Comparison of ENCODE assay signal across 24 cellular contexts in genomic region chr6:105978113-105978512, GRCh38.
DNase-seq lines count a peak whose midpoint lies in the region; ATAC-seq, FAIRE-seq and TF ChIP-seq lines count a peak whose summit lies in the region.
"Had no signal": no experiment of that assay in that cellular context is flagged by ENCODE, and none has a peak within 500 bp of the region (broad histone marks: within the 10 kb centered on the region; RNA-seq: fewer than 3 reads in every experiment).

No MANE protein-coding gene starts in this region.

- no peak for TF ChIP-seq RAD21 in A549 (conservative IDR thresholded peaks at IDR 0.05 in 1 of 2, IDR thresholded peaks at IDR 0.05 in 1 of 2)

- no peak for TF ChIP-seq CTCF in activated CD8-positive, alpha-beta T cell treated with anti-CD3 and anti-CD28 coated beads for 36 hours (IDR thresholded peaks at IDR 0.05)
- TF ChIP-seq CTCF in A549 (IDR thresholded peaks at IDR 0.05): no peak

- H3K4me2 ChIP-seq in A549 (no peak overlapping the region), Karpas-422 (ENCODE audit: low read depth, low read length, poor library complexity, severe bottlenecking) (peak overlapping the region; percentile 38)
- H3K4me2 ChIP-seq: GM23338 had no signal

- peak overlapping the region; percentile 6 for H3K27ac Mint-ChIP-seq in activated CD8-positive, alpha-beta T cell treated with anti-CD3 and anti-CD28 coated beads, Interleukin-2, amount 10 ng/mL, durations not matched to agents 7 days and 5 days
- no peak overlapping the region for H3K27ac Mint-ChIP-seq in activated CD8-positive, alpha-beta T cell treated with anti-CD3 and anti-CD28 coated beads for 36 hours
- H3K27ac Mint-ChIP-seq in dendritic cell treated with granulocyte-macrophage colony-stimulating factor and Interleukin-4, amounts not matched to agents 40 ng/mL and 50 ng/mL, for 4 days: peak overlapping the region; percentile 68
- H3K27ac Mint-ChIP-seq: CD4-positive, alpha-beta T cell; CD8-positive, alpha-beta memory T cell; GM23338; H9 had no signal

- no peaks in the 10 kb centered on the region for H3K9me2 ChIP-seq in Karpas-422 (replicated peaks; ENCODE audit: insufficient read depth, low read length)

- no peaks in the 10 kb centered on the region for H3K4me1 ChIP-seq in A549
- peaks cover 16% of the 10 kb centered on the region for H3K4me1 ChIP-seq in Karpas-422 (ENCODE audit: low read length)
- H3K4me1 ChIP-seq: BE2C had no signal

- peaks cover 49% of the 10 kb centered on the region for H3K4me1 Mint-ChIP-seq in activated CD8-positive, alpha-beta T cell treated with anti-CD3 and anti-CD28 coated beads, Interleukin-2, amount 10 ng/mL, durations not matched to agents 7 days and 5 days (ENCODE audit: low read depth)
- peaks cover 30% of the 10 kb centered on the region for H3K4me1 Mint-ChIP-seq in activated CD8-positive, alpha-beta T cell treated with anti-CD3 and anti-CD28 coated beads for 36 hours (ENCODE audit: low read depth)
- peaks cover 40% of the 10 kb centered on the region for H3K4me1 Mint-ChIP-seq in dendritic cell treated with granulocyte-macrophage colony-stimulating factor and Interleukin-4, amounts not matched to agents 40 ng/mL and 50 ng/mL, for 4 days (ENCODE audit: low read depth)

- peaks cover 22% of the 10 kb centered on the region for H3K36me3 Mint-ChIP-seq in activated CD8-positive, alpha-beta T cell treated with anti-CD3 and anti-CD28 coated beads, Interleukin-2, amount 10 ng/mL, durations not matched to agents 7 days and 5 days (ENCODE audit: low read depth)
- H3K36me3 Mint-ChIP-seq in activated CD8-positive, alpha-beta T cell treated with anti-CD3 and anti-CD28 coated beads for 36 hours (ENCODE audit: low read depth): peaks cover 3% of the 10 kb centered on the region
- H3K36me3 Mint-ChIP-seq in dendritic cell treated with granulocyte-macrophage colony-stimulating factor and Interleukin-4, amounts not matched to agents 40 ng/mL and 50 ng/mL, for 4 days (ENCODE audit: low read depth): peaks cover 19% of the 10 kb centered on the region

- no peaks in the 10 kb centered on the region for H3K36me3 ChIP-seq in Karpas-422 (ENCODE audit: insufficient read depth, low read length)
- H3K36me3 ChIP-seq: BE2C; BLaER1 treated with 17β-estradiol and CSF1 and Interleukin-3, amounts not matched to agents 10 nM and 100 nM had no signal

- POLR2A ChIA-PET in activated CD8-positive, alpha-beta T cell treated with anti-CD3 and anti-CD28 coated beads, Interleukin-2, amount 10 ng/mL, durations not matched to agents 7 days and 5 days (lab: Charles Lee): no interaction called here
- POLR2A ChIA-PET in activated CD8-positive, alpha-beta T cell treated with anti-CD3 and anti-CD28 coated beads for 36 hours (lab: Charles Lee): no interaction called here
- POLR2A ChIA-PET in A549 (lab: Yijun Ruan, JAX): no interaction called here

- H3K79me2 ChIP-seq in Karpas-422 (ENCODE audit: low read length): no peaks in the 10 kb centered on the region

- no peaks in the 10 kb centered on the region for H4K20me1 ChIP-seq in Karpas-422 (ENCODE audit: insufficient read depth, low read depth, low read length)
- H4K20me1 ChIP-seq: BLaER1 treated with 17β-estradiol and CSF1 and Interleukin-3, amounts not matched to agents 10 nM and 100 nM had no signal

- no peak overlapping the region for H3K4me3 Mint-ChIP-seq in activated CD8-positive, alpha-beta T cell treated with anti-CD3 and anti-CD28 coated beads, Interleukin-2, amount 10 ng/mL, durations not matched to agents 7 days and 5 days
- no peak overlapping the region for H3K4me3 Mint-ChIP-seq in activated CD8-positive, alpha-beta T cell treated with anti-CD3 and anti-CD28 coated beads for 36 hours
- H3K4me3 Mint-ChIP-seq in dendritic cell treated with granulocyte-macrophage colony-stimulating factor and Interleukin-4, amounts not matched to agents 40 ng/mL and 50 ng/mL, for 4 days: no peak overlapping the region
- H3K4me3 Mint-ChIP-seq: CD4-positive, alpha-beta T cell; CD8-positive, alpha-beta memory T cell; GM23338; H9 had no signal

- no peak for TF ChIP-seq EP300 in A549 (IDR thresholded peaks at IDR 0.05)

- 96% methylated on average over 3 of the region's 3 CpGs for WGBS in A549 (ENCODE audit: missing lambda C conversion rate)

- no peak overlapping the region for H3K27ac ChIP-seq in A549
- peak overlapping the region; percentile 42 for H3K27ac ChIP-seq in Karpas-422 (ENCODE audit: low read length)
- H3K27ac ChIP-seq: 22Rv1; BLaER1 treated with 17β-estradiol and CSF1 and Interleukin-3, amounts not matched to agents 10 nM and 100 nM had no signal

- peaks cover 16% of the 10 kb centered on the region for H3K9me3 Mint-ChIP-seq in activated CD8-positive, alpha-beta T cell treated with anti-CD3 and anti-CD28 coated beads, Interleukin-2, amount 10 ng/mL, durations not matched to agents 7 days and 5 days (ENCODE audit: insufficient read depth)
- H3K9me3 Mint-ChIP-seq in activated CD8-positive, alpha-beta T cell treated with anti-CD3 and anti-CD28 coated beads for 36 hours: peaks cover 5% of the 10 kb centered on the region
- H3K9me3 Mint-ChIP-seq in dendritic cell treated with granulocyte-macrophage colony-stimulating factor and Interleukin-4, amounts not matched to agents 40 ng/mL and 50 ng/mL, for 4 days: peaks cover 8% of the 10 kb centered on the region
- H3K9me3 Mint-ChIP-seq: GM23338 had no signal

- peaks cover 22% of the 10 kb centered on the region for H3K27me3 Mint-ChIP-seq in activated CD8-positive, alpha-beta T cell treated with anti-CD3 and anti-CD28 coated beads, Interleukin-2, amount 10 ng/mL, durations not matched to agents 7 days and 5 days (ENCODE audit: low read depth)
- peaks cover 34% of the 10 kb centered on the region for H3K27me3 Mint-ChIP-seq in activated CD8-positive, alpha-beta T cell treated with anti-CD3 and anti-CD28 coated beads for 36 hours
- peaks cover 12% of the 10 kb centered on the region for H3K27me3 Mint-ChIP-seq in dendritic cell treated with granulocyte-macrophage colony-stimulating factor and Interleukin-4, amounts not matched to agents 40 ng/mL and 50 ng/mL, for 4 days

- no peak for DNase-seq in activated CD8-positive, alpha-beta T cell treated with anti-CD3 and anti-CD28 coated beads, Interleukin-2, amount 10 ng/mL, durations not matched to agents 7 days and 5 days
- no peak for DNase-seq in activated CD8-positive, alpha-beta T cell treated with anti-CD3 and anti-CD28 coated beads for 36 hours
- DNase-seq in A549 (ENCODE audit: low read depth in 1 of 2, low spot score in 1 of 2) (no peak), Karpas-422 (no peak), inferior parietal cortex (ENCODE audit: extremely low spot score) (no peak)
- no peak for DNase-seq in stimulated activated CD4-positive, alpha-beta T cell treated with anti-CD3 and anti-CD28 coated beads, Interleukin-12 subunit alpha, Interleukin-12 subunit beta, amount 100 ng/mL, for 4 hours
- DNase-seq: ACHN; AML-193; BE2C; CD4-positive, alpha-beta T cell; CD8-positive, alpha-beta memory T cell; DMS 273 treated with DMSO at 0.1 percent for 48 hours; DMS79; EL; GDM1; H9 had no signal

- no peak overlapping the region for H3K9ac ChIP-seq in Karpas-422 (ENCODE audit: low read length)
- H3K9ac ChIP-seq: BLaER1 treated with 17β-estradiol and CSF1 and Interleukin-3, amounts not matched to agents 10 nM and 100 nM had no signal

- intact Hi-C loops in activated CD8-positive, alpha-beta T cell treated with anti-CD3 and anti-CD28 coated beads for 36 hours (cut with micrococcal nuclease): no loop called here
- intact Hi-C loops in dendritic cell treated with granulocyte-macrophage colony-stimulating factor and Interleukin-4, amounts not matched to agents 40 ng/mL and 50 ng/mL, for 4 days (cut with micrococcal nuclease): no loop called here

- H3K27me3 ChIP-seq in Karpas-422 (ENCODE audit: low read length): no peaks in the 10 kb centered on the region

- ATAC-seq in activated CD8-positive, alpha-beta T cell treated with anti-CD3 and anti-CD28 coated beads, Interleukin-2, amount 10 ng/mL, durations not matched to agents 7 days and 5 days: no peak
- no peak for ATAC-seq in activated CD8-positive, alpha-beta T cell treated with anti-CD3 and anti-CD28 coated beads for 36 hours
- no peak for ATAC-seq in A549
- ATAC-seq: GM12878, GM23338, HCT116 had no signal

- H2AFZ ChIP-seq in Karpas-422 (ENCODE audit: low read length): no peak overlapping the region; the same call in 1 of the 2 replicates
- H2AFZ ChIP-seq: GM23338 had no signal

- TF ChIP-seq POLR2A in A549 (IDR thresholded peaks at IDR 0.05; ENCODE audit: low read length): no peak

- no peak for FAIRE-seq in A549 (lab: Jason Lieb, UNC)
- FAIRE-seq: A204.1, D721Med, GM12878 had no signal

- H3K9me3 ChIP-seq in A549: peaks cover 2% of the 10 kb centered on the region; the same call in 1 of the 3 replicates
- H3K9me3 ChIP-seq in Karpas-422 (ENCODE audit: low read length): no peaks in the 10 kb centered on the region

- H3K4me3 ChIP-seq in A549: no peak overlapping the region
- H3K4me3 ChIP-seq in Karpas-422 (ENCODE audit: low read length): no peak overlapping the region
- H3K4me3 ChIP-seq: BLaER1 treated with 17β-estradiol and CSF1 and Interleukin-3, amounts not matched to agents 10 nM and 100 nM; GM12878; GM23338 had no signal

- CTCF ChIA-PET in activated CD8-positive, alpha-beta T cell treated with anti-CD3 and anti-CD28 coated beads, Interleukin-2, amount 10 ng/mL, durations not matched to agents 7 days and 5 days (lab: Charles Lee): no interaction called here
- CTCF ChIA-PET in activated CD8-positive, alpha-beta T cell treated with anti-CD3 and anti-CD28 coated beads for 36 hours (lab: Charles Lee): interaction anchor here (0.7 kb wide), 1 partner anchor 14 kb away, joined by 3 read pairs; no protein-coding TSS in a partner anchor
- CTCF ChIA-PET in A549 (lab: Yijun Ruan, JAX): interaction anchor here (1.1 kb wide), 1 partner anchor 9 kb away, joined by 3 read pairs; no protein-coding TSS in a partner anchor

TF ChIP-seq in A549, 52 proteins besides CTCF, POLR2A, EP300 and RAD21:
- TF ChIP-seq, protein P1, sequence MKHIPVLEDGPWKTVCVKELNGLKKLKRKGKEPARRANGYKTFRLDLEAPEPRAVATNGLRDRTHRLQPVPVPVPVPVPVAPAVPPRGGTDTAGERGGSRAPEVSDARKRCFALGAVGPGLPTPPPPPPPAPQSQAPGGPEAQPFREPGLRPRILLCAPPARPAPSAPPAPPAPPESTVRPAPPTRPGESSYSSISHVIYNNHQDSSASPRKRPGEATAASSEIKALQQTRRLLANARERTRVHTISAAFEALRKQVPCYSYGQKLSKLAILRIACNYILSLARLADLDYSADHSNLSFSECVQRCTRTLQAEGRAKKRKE (CRISPR knock-in tag; IDR thresholded peaks at IDR 0.05; ENCODE audit: low read depth): no peak
- TF ChIP-seq MAFK (IDR thresholded peaks at IDR 0.05; ENCODE audit: partially characterized antibody) (peak; percentile 42), HOXA7 (CRISPR knock-in tag; IDR thresholded peaks at IDR 0.05) (no peak), MYC (IDR thresholded peaks at IDR 0.05; ENCODE audit: borderline replicate concordance, low read length) (no peak), FOXS1 (CRISPR knock-in tag; IDR thresholded peaks at IDR 0.05) (no peak)
